Comparison of ENCODE assay signal across 15 cellular contexts in genomic region chr9:82604947-82605656, GRCh38.
A peak's percentile ranks its signal among the peaks of the same experiment; 100 is the strongest.
DNase-seq lines count a peak whose midpoint lies in the region; ATAC-seq and TF ChIP-seq lines count a peak whose summit lies in the region.
"Had no signal": no experiment of that assay in that cellular context is flagged by ENCODE, and none has a peak within 500 bp of the region (broad histone marks: within the 10 kb centered on the region; RNA-seq: fewer than 3 reads in every experiment).

No MANE protein-coding gene starts in this region.

- H3K4me2 ChIP-seq in IMR-90 (ENCODE audit: low read depth, low read length) (peak overlapping the region; percentile 57), trophoblast cell (ENCODE audit: low read length) (no peak overlapping the region)

- peaks cover 6% of the 10 kb centered on the region; the same call in 1 of the 2 replicates for H3K9me1 ChIP-seq in IMR-90 (ENCODE audit: insufficient read depth, low read length)

- BruUV-seq in IMR-90 (replicated peaks; lab: Mats Ljungman, UMichigan), result no TSS peak

- H3K27ac ChIP-seq in IMR-90 (ENCODE audit: insufficient read depth, low read length), result peak overlapping the region; percentile 42; the same call in 1 of the 2 replicates
- no peak overlapping the region for H3K27ac ChIP-seq in trophoblast cell (ENCODE audit: low read depth, low read length)
- H3K27ac ChIP-seq: colonic mucosa, esophagus squamous epithelium had no signal

- dilution Hi-C loops in IMR-90 (cut with HindIII; ENCODE audit: low sequenced_read_pairs, unreplicated experiment), result no loop called here

- H3K23ac ChIP-seq in IMR-90 (ENCODE audit: low read depth, low read length) (peak overlapping the region; percentile 28; the same call in 1 of the 2 replicates), trophoblast cell (ENCODE audit: low read length) (no peak overlapping the region)

- no peak overlapping the region for H2BK20ac ChIP-seq in IMR-90 (ENCODE audit: low read depth, low read length)

- H3K27me3 ChIP-seq in IMR-90 (ENCODE audit: control insufficient read depth, insufficient read depth, low read length) (peaks cover 7% of the 10 kb centered on the region), trophoblast cell (ENCODE audit: insufficient read depth, low read length) (no peaks in the 10 kb centered on the region)
- H3K27me3 ChIP-seq: colonic mucosa, esophagus squamous epithelium had no signal

- H2AFZ ChIP-seq in IMR-90 (replicated peaks; ENCODE audit: low read length, poor library complexity), result peak overlapping the region; percentile 3
- H2AFZ ChIP-seq in trophoblast cell (ENCODE audit: insufficient read depth, low read length, poor library complexity), result no peak overlapping the region

- TF ChIP-seq POLR2A in IMR-90 (IDR thresholded peaks at IDR 0.05; ENCODE audit: low read depth, low read length), result no peak

- 0 out of 2 replicates have a peak overlapping the region, but pooled peaks have one; percentile 2 for H4K91ac ChIP-seq in IMR-90 (ENCODE audit: insufficient read depth, low read depth, low read length)
- H4K91ac ChIP-seq in trophoblast cell (ENCODE audit: low read depth, low read length), result no peak overlapping the region

- H3K9me3 ChIP-seq in IMR-90 (ENCODE audit: control insufficient read depth, insufficient read depth, low read length) (no peaks in the 10 kb centered on the region), trophoblast cell (ENCODE audit: insufficient read depth, low read depth, low read length) (no peaks in the 10 kb centered on the region)
- H3K9me3 ChIP-seq: colonic mucosa, esophagus squamous epithelium had no signal

- no peak overlapping the region for H4K5ac ChIP-seq in IMR-90 (ENCODE audit: low read depth, low read length)

- no peak overlapping the region for H3K4me3 ChIP-seq in IMR-90 (ENCODE audit: insufficient read depth, low read depth, low read length)
- H3K4me3 ChIP-seq in trophoblast cell (ENCODE audit: low read depth, low read length), result no peak overlapping the region
- H3K4me3 ChIP-seq: colonic mucosa, esophagus squamous epithelium had no signal

- H2BK5ac ChIP-seq in IMR-90 (ENCODE audit: low read depth, low read length, poor library complexity, severe bottlenecking), result no peak overlapping the region
- H2BK5ac ChIP-seq in trophoblast cell (ENCODE audit: low read depth, low read length, poor library complexity), result no peak overlapping the region

- no peak overlapping the region for H2BK12ac ChIP-seq in trophoblast cell (ENCODE audit: low read length)

- H3K14ac ChIP-seq in IMR-90 (replicated peaks; ENCODE audit: low read depth, low read length) (no peak overlapping the region), trophoblast cell (ENCODE audit: low read length) (no peak overlapping the region)

- intact Hi-C loops in IMR-90 (cut with micrococcal nuclease), result loop anchor here (5.0 to 10.0 kb wide), 8 partner anchors 270 to 1210 kb away; no protein-coding TSS in a partner anchor
- intact Hi-C loops in left cardiac atrium (cut with DNase I), result loop anchor here in 1 of 2 donors (5.0 kb wide), 2 partner anchors 68 to 1083 kb away; no protein-coding TSS in a partner anchor

- TF ChIP-seq RAD21 in IMR-90 (IDR thresholded peaks at IDR 0.05; ENCODE audit: low read length), result no peak

- H3K79me2 ChIP-seq in trophoblast cell (ENCODE audit: control insufficient read depth, insufficient read depth, low read length, poor library complexity), result no peaks in the 10 kb centered on the region

- DNase-seq in IMR-90, result peak; percentile 72
- DNase-seq in RPMI7951 (ENCODE audit: low read depth), result peak; percentile 1
- peak; percentile 23 for DNase-seq in left cardiac atrium
- no peak for DNase-seq in trophoblast cell
- DNase-seq in activated effector memory CD4-positive, alpha-beta T cell treated with anti-CD3 and anti-CD28 coated beads, Interleukin-2, amount 50 U/mL, for 16 hours, result no peak
- no peak for DNase-seq in NCI-H1694 (lab: John Stamatoyannopoulos, UW)
- DNase-seq: C1 segment of cervical spinal cord, colonic mucosa, EL, esophagus squamous epithelium, NCI-H2171 treated with DMSO at 0.1 percent for 48 hours, posterior cingulate gyrus, SW 1271 had no signal

- H4K12ac ChIP-seq in trophoblast cell (ENCODE audit: low read depth, low read length), result no peak overlapping the region

- in situ Hi-C loops in IMR-90 (cut with MboI; ENCODE audit: low sequenced_read_pairs), result loop anchor here (10.0 to 25.0 kb wide), 2 partner anchors 910 to 1068 kb away; no protein-coding TSS in a partner anchor

- POLR2A ChIA-PET in IMR-90 (lab: Charles Lee; ENCODE audit: unreplicated experiment), result no interaction called here

- no peaks in the 10 kb centered on the region for H3K79me1 ChIP-seq in IMR-90 (ENCODE audit: low read depth in 1 of 2, low read length in 2 of 2)
- H3K79me1 ChIP-seq in trophoblast cell (ENCODE audit: low read length), result no peaks in the 10 kb centered on the region

- peak overlapping the region; percentile 25; the same call in 1 of the 2 replicates for H2AK5ac ChIP-seq in IMR-90 (ENCODE audit: low read depth, low read length)
- no peak overlapping the region for H2AK5ac ChIP-seq in trophoblast cell (ENCODE audit: low read length)

- H3K4me1 ChIP-seq in IMR-90 (ENCODE audit: control insufficient read depth, insufficient read depth, low read length) (peaks cover 14% of the 10 kb centered on the region), trophoblast cell (ENCODE audit: control insufficient read depth in 1 of 2, insufficient read depth in 2 of 2, low read length in 2 of 2) (peaks cover 2 to 4% of the 10 kb centered on the region in 2 experiments)
- H3K4me1 ChIP-seq: colonic mucosa had no signal

- CTCF ChIA-PET in IMR-90 (lab: Yijun Ruan, JAX), result interaction anchor here (0.9 to 2.2 kb wide), 5 partner anchors 35 to 1082 kb away, joined by 3 to 10 read pairs (median 7); no protein-coding TSS in a partner anchor

- no peak for TF ChIP-seq CTCF in IMR-90 (conservative IDR thresholded peaks at IDR 0.05; ENCODE audit: low read depth, low read length)

- ATAC-seq in IMR-90 (ENCODE audit: low read depth) (peak; percentile 64), left cardiac atrium (peak; percentile 68 to 75), GM19035 (IDR thresholded peaks at IDR 0.05; ENCODE audit: unreplicated experiment) (no peak)
- ATAC-seq: WTC11 had no signal

- H3K18ac ChIP-seq in IMR-90 (ENCODE audit: low read depth, low read length) (peak overlapping the region; percentile 4; the same call in 1 of the 2 replicates), trophoblast cell (ENCODE audit: low read length) (no peak overlapping the region)

- no CpG with 5 or more reads among the region's 3 CpGs for WGBS in IMR-90 (ENCODE audit: extremely low coverage in 2 of 2, insufficient read length in 1 of 2), 2 experiments
- no CpG with 5 or more reads among the region's 3 CpGs for WGBS in trophoblast cell (ENCODE audit: extremely low coverage, insufficient coverage, insufficient read length)

- no peak overlapping the region for H2BK15ac ChIP-seq in IMR-90 (ENCODE audit: low read depth, low read length)

- H2AK9ac ChIP-seq in IMR-90 (replicated peaks; ENCODE audit: low read depth, low read length, poor library complexity), result no peak overlapping the region

- H3K4ac ChIP-seq in IMR-90 (ENCODE audit: low read depth, low read length), result peak overlapping the region; percentile 34; the same call in 1 of the 2 replicates
- no peak overlapping the region for H3K4ac ChIP-seq in trophoblast cell (ENCODE audit: low read depth, low read length)

- H4K8ac ChIP-seq in IMR-90 (ENCODE audit: low read depth in 2 of 2, low read length in 2 of 2) (0 out of 4 replicates have a peak overlapping the region, but pooled peaks of 1 of the 2 experiments have one; percentile 1), trophoblast cell (ENCODE audit: low read depth, low read length) (no peak overlapping the region)

- H3K36me3 ChIP-seq in IMR-90 (ENCODE audit: control insufficient read depth, insufficient read depth, low read length) (no peaks in the 10 kb centered on the region), trophoblast cell (ENCODE audit: control insufficient read depth in 1 of 2, insufficient read depth in 2 of 2, low read length in 2 of 2) (no peaks in the 10 kb centered on the region)
- H3K36me3 ChIP-seq: colonic mucosa, esophagus squamous epithelium had no signal

- no peaks in the 10 kb centered on the region for H4K20me1 ChIP-seq in IMR-90 (ENCODE audit: insufficient read depth, low read length)

- H3K9ac ChIP-seq in IMR-90 (ENCODE audit: low read depth, low read length) (no peak overlapping the region), trophoblast cell (ENCODE audit: low read length) (no peak overlapping the region)

- H2BK120ac ChIP-seq in IMR-90 (ENCODE audit: low read depth, low read length) (peak overlapping the region; percentile 9; the same call in 1 of the 2 replicates), trophoblast cell (ENCODE audit: insufficient read depth, low read length, poor library complexity) (peak overlapping the region; percentile 17)

- no peak overlapping the region for H3K56ac ChIP-seq in IMR-90 (ENCODE audit: extremely low read depth, insufficient read depth, low read length)

TF ChIP-seq in IMR-90, 13 proteins besides CTCF, POLR2A, EP300 and RAD21:
- no peak for TF ChIP-seq MAZ (IDR thresholded peaks at IDR 0.05; ENCODE audit: borderline replicate concordance, low read depth, low read length)
- no peak for TF ChIP-seq BHLHE40 (IDR thresholded peaks at IDR 0.05; ENCODE audit: low read depth, low read length)
- 0 out of 2 replicates have a peak, but pooled peaks have one; percentile 6 for TF ChIP-seq CEBPB (IDR thresholded peaks at IDR 0.05; ENCODE audit: low read depth, low read length)
- no peak for TF ChIP-seq RCOR1 (IDR thresholded peaks at IDR 0.05; ENCODE audit: insufficient replicate concordance, low read length)
- no peak for TF ChIP-seq RFX5 (IDR thresholded peaks at IDR 0.05; ENCODE audit: low read depth, low read length)
- no peak for TF ChIP-seq CHD1 (IDR thresholded peaks at IDR 0.05; ENCODE audit: low read depth, low read length)
- no peak for TF ChIP-seq SMC3 (IDR thresholded peaks at IDR 0.05; ENCODE audit: low read depth, low read length)

Comparison
In these comparisons a context has a peak if more than half of its experiments do, and no peak if none do; other contexts are left out.
1. DNase-seq: peak in IMR-90 (single experiment), RPMI7951 (single experiment) and left cardiac atrium (single experiment); none in trophoblast cell (0 of 2), activated effector memory CD4-positive, alpha-beta T cell treated with anti-CD3 and anti-CD28 coated beads, Interleukin-2, amount 50 U/mL, for 16 hours (single experiment) and NCI-H1694 (single experiment).